Comparison of ENCODE assay signal across 8 cellular contexts in genomic region chr12:50167026-50167742, GRCh38. TPM values are rescaled to one million over a fixed set of nuclear protein-coding genes. Genes with fewer than 3 reads are reported as not detected.
DNase-seq lines count a peak whose midpoint lies in the region; ATAC-seq and TF ChIP-seq lines count a peak whose summit lies in the region.

TSS of gene CERS5 (minus strand) at chr12:50167369. CDS start at chr12:50167297, 72 bp downstream.

- TF ChIP-seq CTCF in SU-DHL-6 (IDR thresholded peaks at IDR 0.05; ENCODE audit: insufficient read depth, low read length, poor library complexity, severe bottlenecking) (no peak), ovary (IDR thresholded peaks at IDR 0.05) (peak in 2 of 3 donors; percentile 62 to 73), thyroid gland (IDR thresholded peaks at IDR 0.05) (peak in 4 of 6 experiments; percentile 14 to 19 (median 19))

- H3K4me1 ChIP-seq in ovary (ENCODE audit: insufficient read depth), result peaks cover 6% of the 10 kb centered on the region
- H3K4me1 ChIP-seq in thyroid gland, result peaks cover 0 to 12% of the 10 kb centered on the region in 2 donors

- H3K27ac Mint-ChIP-seq in activated naive CD8-positive, alpha-beta T cell treated with anti-CD3 and anti-CD28 coated beads, Interleukin-2, amount 10 ng/mL, durations not matched to agents 7 days and 5 days, result peak within 1 kb of the TSS; percentile 95

- DNase-seq in NCI-H128 (lab: John Stamatoyannopoulos, UW; ENCODE audit: unreplicated experiment) (peak; percentile 99), head of caudate nucleus (peak; percentile 87 to 98 (median 97)), ovary (peak; percentile 97 to 99 (median 99)), thyroid gland (peak; percentile 100)
- peak; percentile 97 for DNase-seq in activated naive CD8-positive, alpha-beta T cell treated with anti-CD3 and anti-CD28 coated beads, Interleukin-2, amount 10 ng/mL, durations not matched to agents 7 days and 5 days

- no peaks in the 10 kb centered on the region for H3K27me3 ChIP-seq in SU-DHL-6 (ENCODE audit: low read length)
- H3K27me3 ChIP-seq in ovary, result no peaks in the 10 kb centered on the region
- no peaks in the 10 kb centered on the region for H3K27me3 ChIP-seq in thyroid gland

- ATAC-seq in HG02678 (IDR thresholded peaks at IDR 0.05; ENCODE audit: unreplicated experiment), result peak; percentile 96
- peak; percentile 98 for ATAC-seq in activated naive CD8-positive, alpha-beta T cell treated with anti-CD3 and anti-CD28 coated beads, Interleukin-2, amount 10 ng/mL, durations not matched to agents 7 days and 5 days (ENCODE audit: low read depth)

- no peaks in the 10 kb centered on the region for H3K9me2 ChIP-seq in SU-DHL-6 (replicated peaks; ENCODE audit: insufficient read depth, low read length)

- H3K9me3 ChIP-seq in SU-DHL-6 (ENCODE audit: insufficient read depth, low read length) (no peaks in the 10 kb centered on the region), ovary (no peaks in the 10 kb centered on the region), thyroid gland (no peaks in the 10 kb centered on the region)

- peaks cover 35% of the 10 kb centered on the region for H3K79me2 ChIP-seq in SU-DHL-6 (ENCODE audit: insufficient read depth, low read length)

- H3K27me3 Mint-ChIP-seq in activated naive CD8-positive, alpha-beta T cell treated with anti-CD3 and anti-CD28 coated beads, Interleukin-2, amount 10 ng/mL, durations not matched to agents 7 days and 5 days, result no peaks in the 10 kb centered on the region

- no peaks in the 10 kb centered on the region for H3K9me3 Mint-ChIP-seq in activated naive CD8-positive, alpha-beta T cell treated with anti-CD3 and anti-CD28 coated beads, Interleukin-2, amount 10 ng/mL, durations not matched to agents 7 days and 5 days

- no peaks in the 10 kb centered on the region for H3K36me3 ChIP-seq in SU-DHL-6 (ENCODE audit: low read length)
- no peaks in the 10 kb centered on the region for H3K36me3 ChIP-seq in ovary
- H3K36me3 ChIP-seq in thyroid gland, result no peaks in the 10 kb centered on the region

- WGBS in ovary, 3 donors, result 1% methylated on average over 39 to 68 of the region's 68 CpGs
- WGBS in thyroid gland, 2 donors, result 1% methylated on average over 42 to 44 of the region's 68 CpGs

- peak within 1 kb of the TSS; percentile 92 for H2AFZ ChIP-seq in SU-DHL-6 (ENCODE audit: low read depth, low read length, severe bottlenecking)

- peaks cover 7% of the 10 kb centered on the region for H3K36me3 Mint-ChIP-seq in activated naive CD8-positive, alpha-beta T cell treated with anti-CD3 and anti-CD28 coated beads, Interleukin-2, amount 10 ng/mL, durations not matched to agents 7 days and 5 days

- H3K4me1 Mint-ChIP-seq in activated naive CD8-positive, alpha-beta T cell treated with anti-CD3 and anti-CD28 coated beads, Interleukin-2, amount 10 ng/mL, durations not matched to agents 7 days and 5 days, result peaks cover 11% of the 10 kb centered on the region

- POLR2A ChIA-PET in activated naive CD8-positive, alpha-beta T cell treated with anti-CD3 and anti-CD28 coated beads, Interleukin-2, amount 10 ng/mL, durations not matched to agents 7 days and 5 days (lab: Charles Lee), result interaction anchor here (0.6 to 3.4 kb wide), 17 partner anchors 11 to 426 kb away, joined by 3 to 42 read pairs (median 5); partner anchors contain the start of genes COX14, RACGAP1, SMARCD1 and TMBIM6

- H4K20me1 ChIP-seq in SU-DHL-6 (ENCODE audit: low read depth, low read length), result no peaks in the 10 kb centered on the region

- H3K27ac ChIP-seq in SU-DHL-6 (ENCODE audit: low read depth, low read length) (peak within 1 kb of the TSS; percentile 59), ovary (peak within 1 kb of the TSS; percentile 26 to 91), thyroid gland (peak within 1 kb of the TSS; percentile 76 to 91 (median 83))

- peak within 1 kb of the TSS; percentile 97 for H3K4me3 Mint-ChIP-seq in activated naive CD8-positive, alpha-beta T cell treated with anti-CD3 and anti-CD28 coated beads, Interleukin-2, amount 10 ng/mL, durations not matched to agents 7 days and 5 days

- intact Hi-C loops in head of caudate nucleus (cut with DNase I) (loop anchor here (1.0 kb wide), 1 partner anchor 55 kb away; the partner anchor contains the start of gene COX14), ovary (cut with DNase I) (loop anchor here in 3 of 4 donors (5.0 to 10.0 kb wide), 2 partner anchors 52 to 55 kb away; partner anchors contain the start of gene COX14 (in 3 of the 3)), thyroid gland (cut with DNase I) (no loop called here)

- TF ChIP-seq POLR2A in GM10847 (IDR thresholded peaks at IDR 0.05; ENCODE audit: extremely low read depth, insufficient read length) (peak; percentile 70), ovary (IDR thresholded peaks at IDR 0.05) (peak; percentile 88), thyroid gland (IDR thresholded peaks at IDR 0.05) (peak in 1 of 2 donors; percentile 72)

- no peak for TF ChIP-seq EP300 in ovary (IDR thresholded peaks at IDR 0.05)

- H3F3A ChIP-seq in SU-DHL-6 (ENCODE audit: insufficient read depth), result 0 out of 2 replicates have a peak, but pooled peaks cover 6% of the 10 kb centered on the region

- peak within 1 kb of the TSS; percentile 80 for H3K4me2 ChIP-seq in SU-DHL-6 (ENCODE audit: low read depth, low read length, poor library complexity, severe bottlenecking)

- H3K9ac ChIP-seq in SU-DHL-6 (ENCODE audit: low read length), result peak within 1 kb of the TSS; percentile 87

- H3K4me3 ChIP-seq in SU-DHL-6 (ENCODE audit: insufficient read depth, low read length, poor library complexity, severe bottlenecking) (peak within 1 kb of the TSS; percentile 89), ovary (peak within 1 kb of the TSS; percentile 94), thyroid gland (replicated peaks in 1 of 3) (peak within 1 kb of the TSS; percentile 30 to 100 (median 81))

RNA-seq across cellular contexts. Expression of gene CERS5, which starts in this region (rescaled TPM):
- total RNA-seq in activated naive CD8-positive, alpha-beta T cell treated with anti-CD3 and anti-CD28 coated beads, Interleukin-2, amount 10 ng/mL, durations not matched to agents 7 days and 5 days, result 10 to 100 TPM; 47.1 to 53.0 TPM
- total RNA-seq in ovary, result 10 to 100 TPM; 29.1 to 67.3 (median 44.9) TPM
- polyA plus RNA-seq in ovary, result 10 to 100 TPM; 47.9 to 76.9 TPM
- 10 to 100 TPM; 20.2 to 34.9 (median 29.5) TPM for total RNA-seq in thyroid gland

Comparison
In these comparisons a context has a peak if more than half of its experiments do, and no peak if none do; other contexts are left out.
1. Peak in every context shown above with its lines: DNase-seq, ATAC-seq, H3K4me3 ChIP-seq and H3K27ac ChIP-seq.